28 cellular contexts compared by ENCODE assay signal in genomic region chr22:23261900-23262450, GRCh38.
"Had no signal": no experiment of that assay in that cellular context is flagged by ENCODE, and none has a peak within 500 bp of the region (broad histone marks: within the 10 kb centered on the region; RNA-seq: fewer than 3 reads in every experiment).

No MANE protein-coding gene starts in this region.

- H3K4me1 ChIP-seq: pancreas had no signal

- H3K36me3 ChIP-seq: breast epithelium had no signal

- H3K27me3 Mint-ChIP-seq: activated CD8-positive, alpha-beta T cell treated with anti-CD3 and anti-CD28 coated beads for 36 hours; activated naive CD8-positive, alpha-beta T cell treated with anti-CD3 and anti-CD28 coated beads, Interleukin-2, amount 50 U/mL, for 24 hours; activated T-helper 17 cell treated with anti-CD3 and anti-CD28 coated beads, Interleukin-2, amount 50 U/mL, for 72 hours; naive B cell; stimulated activated naive B cell treated with anti-CD40 and anti-IgM and Interleukin-4, amounts not matched to agents 10 μg/mL and 1 μg/mL and 100 μg/mL, for 72 hours had no signal

- H3K4me3 ChIP-seq: pancreas, psoas muscle, suprapubic skin, tibial artery had no signal

- H3K4me3 Mint-ChIP-seq: activated CD8-positive, alpha-beta T cell treated with anti-CD3 and anti-CD28 coated beads for 36 hours; activated naive CD8-positive, alpha-beta T cell treated with anti-CD3 and anti-CD28 coated beads, Interleukin-2, amount 50 U/mL, for 24 hours; activated T-cell treated with anti-CD3 and anti-CD28 coated beads, Interleukin-2, amount 50 U/mL, for 4 hours; activated T-helper 17 cell treated with anti-CD3 and anti-CD28 coated beads, Interleukin-2, amount 50 U/mL, for 72 hours; mesothelial cell of epicardium; naive B cell; nephron progenitor cell; stimulated activated naive B cell treated with anti-CD40 and anti-IgM and Interleukin-4, amounts not matched to agents 10 μg/mL and 1 μg/mL and 100 μg/mL, for 72 hours had no signal

- ATAC-seq: activated CD8-positive, alpha-beta T cell treated with anti-CD3 and anti-CD28 coated beads for 36 hours; activated naive CD8-positive, alpha-beta T cell treated with anti-CD3 and anti-CD28 coated beads, Interleukin-2, amount 50 U/mL, for 24 hours; activated T-cell treated with anti-CD3 and anti-CD28 coated beads, Interleukin-2, amount 50 U/mL, for 4 hours; activated T-helper 17 cell treated with anti-CD3 and anti-CD28 coated beads, Interleukin-2, amount 50 U/mL, for 72 hours; left colon; pancreas; psoas muscle; stimulated activated naive B cell treated with anti-CD40 and anti-IgM and Interleukin-4, amounts not matched to agents 10 μg/mL and 1 μg/mL and 100 μg/mL, for 72 hours had no signal

- H3K27me3 ChIP-seq: breast epithelium, pancreas, suprapubic skin, tibial artery had no signal

- H3K27ac Mint-ChIP-seq: activated CD8-positive, alpha-beta T cell treated with anti-CD3 and anti-CD28 coated beads for 36 hours; activated naive CD8-positive, alpha-beta T cell treated with anti-CD3 and anti-CD28 coated beads, Interleukin-2, amount 50 U/mL, for 24 hours; activated T-helper 17 cell treated with anti-CD3 and anti-CD28 coated beads, Interleukin-2, amount 50 U/mL, for 72 hours; mesothelial cell of epicardium; nephron progenitor cell; stimulated activated naive B cell treated with anti-CD40 and anti-IgM and Interleukin-4, amounts not matched to agents 10 μg/mL and 1 μg/mL and 100 μg/mL, for 72 hours had no signal

- H3K9me3 Mint-ChIP-seq: activated CD8-positive, alpha-beta T cell treated with anti-CD3 and anti-CD28 coated beads for 36 hours; activated naive CD8-positive, alpha-beta T cell treated with anti-CD3 and anti-CD28 coated beads, Interleukin-2, amount 50 U/mL, for 24 hours; activated T-cell treated with anti-CD3 and anti-CD28 coated beads, Interleukin-2, amount 50 U/mL, for 4 hours; activated T-helper 17 cell treated with anti-CD3 and anti-CD28 coated beads, Interleukin-2, amount 50 U/mL, for 72 hours; mesothelial cell of epicardium; naive B cell; nephron progenitor cell; stimulated activated naive B cell treated with anti-CD40 and anti-IgM and Interleukin-4, amounts not matched to agents 10 μg/mL and 1 μg/mL and 100 μg/mL, for 72 hours had no signal

- H3K9me3 ChIP-seq: breast epithelium, pancreas, psoas muscle, suprapubic skin, tibial artery had no signal

- H3K4me1 Mint-ChIP-seq: activated T-helper 17 cell treated with anti-CD3 and anti-CD28 coated beads, Interleukin-2, amount 50 U/mL, for 72 hours; mesothelial cell of epicardium had no signal

- FAIRE-seq: frontal cortex, islet of Langerhans, pancreas had no signal

- DNase-seq: activated CD4-positive, alpha-beta T cell treated with anti-CD3 and anti-CD28 coated beads, Interleukin-2, amount 50 U/mL, for 1 hour; activated CD8-positive, alpha-beta T cell treated with anti-CD3 and anti-CD28 coated beads for 36 hours; activated gamma-delta T cell treated with Interleukin-2 at 50 U/mL for 16 hours; activated naive CD4-positive, alpha-beta T cell treated with anti-CD3 and anti-CD28 coated beads, Interleukin-2, amount 50 U/mL, for 16 hours; activated naive CD8-positive, alpha-beta T cell treated with anti-CD3 and anti-CD28 coated beads, Interleukin-2, amount 50 U/mL, for 24 hours; activated T-cell treated with anti-CD3 and anti-CD28 coated beads, Interleukin-2, amount 50 U/mL, for 4 hours; amygdala; central memory CD4-positive, alpha-beta T cell; dermis blood vessel endothelial cell; effector CD8-positive, alpha-beta T cell; left colon; mammary epithelial cell; naive B cell; nucleus accumbens; pancreas; psoas muscle; stimulated activated CD4-positive, alpha-beta T cell treated with anti-CD3 and anti-CD28 coated beads, Interleukin-15, amount 100 ng/mL, for 24 hours; stimulated activated CD4-positive, alpha-beta T cell treated with anti-CD3 and anti-CD28 coated beads, Interleukin-2, amount 100 ng/mL, for 24 hours; stimulated activated naive B cell treated with anti-CD40 and anti-IgM and Interleukin-4, amounts not matched to agents 10 μg/mL and 1 μg/mL and 100 μg/mL, for 72 hours; T-helper 2 cell; tibial artery had no signal

- H3K27ac ChIP-seq: breast epithelium, pancreas, psoas muscle, suprapubic skin had no signal
